In the genomic region with DNA sequence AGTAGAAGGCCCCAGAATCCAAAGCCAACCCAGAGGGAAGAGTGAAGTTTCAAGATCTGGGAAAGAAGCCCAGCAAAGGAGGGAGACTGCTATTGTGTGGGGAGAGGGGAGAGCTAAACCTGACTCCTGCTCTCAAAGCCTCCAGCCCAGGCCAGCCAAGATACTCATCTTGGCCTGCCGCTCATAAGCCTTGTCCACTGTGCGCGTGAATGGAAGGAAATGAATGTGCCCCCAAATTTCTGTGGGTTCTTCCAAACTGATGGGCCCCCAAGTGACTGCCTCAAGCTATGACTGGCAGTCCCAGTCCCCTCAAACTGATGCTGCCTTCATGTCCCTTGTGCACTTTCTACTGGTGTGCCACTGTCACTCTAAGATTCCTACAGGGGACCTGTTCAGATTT, we compare ENCODE assay signal across 10 cellular contexts. TPM values are rescaled to one million over a fixed set of nuclear protein-coding genes. Genes with fewer than 3 reads are reported as not detected.
DNase-seq lines count a peak whose midpoint lies in the region; ATAC-seq and TF ChIP-seq lines count a peak whose summit lies in the region.
"Had no signal": no experiment of that assay in that cellular context is flagged by ENCODE, and none has a peak within 500 bp of the region (broad histone marks: within the 10 kb centered on the region; RNA-seq: fewer than 3 reads in every experiment).

No MANE protein-coding gene starts in this region.

- no peak for TF ChIP-seq CTCF in upper lobe of left lung (IDR thresholded peaks at IDR 0.05)

- H3K4me1 ChIP-seq in duodenal mucosa (ENCODE audit: control insufficient read depth in 1 of 2, insufficient read depth in 2 of 2, low read length in 2 of 2) (peaks cover 43 to 50% of the 10 kb centered on the region in 2 donors), muscle layer of colon (ENCODE audit: insufficient read depth, low read length) (peaks cover 22% of the 10 kb centered on the region), upper lobe of left lung (peaks cover 44 to 59% (median 50%) of the 10 kb centered on the region in 4 donors)

- H3K27ac Mint-ChIP-seq in activated naive CD4-positive, alpha-beta T cell treated with anti-CD3 and anti-CD28 coated beads, Interleukin-2, amount 10 ng/mL, durations not matched to agents 7 days and 5 days = no peak overlapping the region
- no peak overlapping the region for H3K27ac Mint-ChIP-seq in stimulated activated memory B cell treated with anti-CD40 and anti-IgM and Interleukin-4, amounts not matched to agents 10 μg/mL and 1 μg/mL and 100 μg/mL, for 72 hours
- H3K27ac Mint-ChIP-seq: memory B cell had no signal

- TF ChIP-seq POLR2A in upper lobe of left lung (IDR thresholded peaks at IDR 0.05) = no peak

- 38 to 47% methylated on average over 3 of the region's 3 CpGs for WGBS in upper lobe of left lung, 2 donors

- H3K27ac ChIP-seq in duodenal mucosa (ENCODE audit: low read depth, low read length) (no peak overlapping the region), muscle layer of colon (ENCODE audit: low read depth, low read length) (peak overlapping the region; percentile 17), upper lobe of left lung (peak overlapping the region in 3 of 4 donors; percentile 88 to 97 (median 88))

- ATAC-seq in upper lobe of left lung (ENCODE audit: low FRiP score in 2 of 2) = no peak
- ATAC-seq in stimulated activated memory B cell treated with anti-CD40 and anti-IgM and Interleukin-4, amounts not matched to agents 10 μg/mL and 1 μg/mL and 100 μg/mL, for 72 hours = no peak

- peaks cover 11% of the 10 kb centered on the region for H3K4me1 Mint-ChIP-seq in activated naive CD4-positive, alpha-beta T cell treated with anti-CD3 and anti-CD28 coated beads, Interleukin-2, amount 10 ng/mL, durations not matched to agents 7 days and 5 days
- peaks cover 21% of the 10 kb centered on the region for H3K4me1 Mint-ChIP-seq in stimulated activated memory B cell treated with anti-CD40 and anti-IgM and Interleukin-4, amounts not matched to agents 10 μg/mL and 1 μg/mL and 100 μg/mL, for 72 hours

- H3K27me3 ChIP-seq in duodenal mucosa (ENCODE audit: control insufficient read depth in 1 of 2, insufficient read depth in 2 of 2, low read length in 2 of 2) (no peaks in the 10 kb centered on the region), muscle layer of colon (ENCODE audit: control insufficient read depth in 1 of 2, insufficient read depth in 2 of 2, low read length in 2 of 2) (no peaks in the 10 kb centered on the region), upper lobe of left lung (no peaks in the 10 kb centered on the region)

- H3K4me3 Mint-ChIP-seq in activated naive CD4-positive, alpha-beta T cell treated with anti-CD3 and anti-CD28 coated beads, Interleukin-2, amount 10 ng/mL, durations not matched to agents 7 days and 5 days = peak overlapping the region; percentile 16
- H3K4me3 Mint-ChIP-seq in stimulated activated memory B cell treated with anti-CD40 and anti-IgM and Interleukin-4, amounts not matched to agents 10 μg/mL and 1 μg/mL and 100 μg/mL, for 72 hours = no peak overlapping the region

- peaks cover 86% of the 10 kb centered on the region for H3K27me3 Mint-ChIP-seq in activated naive CD4-positive, alpha-beta T cell treated with anti-CD3 and anti-CD28 coated beads, Interleukin-2, amount 10 ng/mL, durations not matched to agents 7 days and 5 days
- no peaks in the 10 kb centered on the region for H3K27me3 Mint-ChIP-seq in stimulated activated memory B cell treated with anti-CD40 and anti-IgM and Interleukin-4, amounts not matched to agents 10 μg/mL and 1 μg/mL and 100 μg/mL, for 72 hours

- peak overlapping the region; percentile 68 to 88 for H3K9ac ChIP-seq in duodenal mucosa (ENCODE audit: low read depth in 1 of 2, low read length in 2 of 2)
- H3K9ac ChIP-seq in muscle layer of colon (ENCODE audit: low read length) = no peak overlapping the region

- H3K36me3 ChIP-seq in duodenal mucosa (ENCODE audit: control insufficient read depth in 1 of 2, insufficient read depth in 2 of 2, low read length in 2 of 2) = no peaks in the 10 kb centered on the region
- H3K36me3 ChIP-seq in muscle layer of colon (ENCODE audit: insufficient read depth, low read length) = no peaks in the 10 kb centered on the region
- peaks cover 0 to 9% (median 0%) of the 10 kb centered on the region in 4 donors for H3K36me3 ChIP-seq in upper lobe of left lung

- H3K36me3 Mint-ChIP-seq in activated naive CD4-positive, alpha-beta T cell treated with anti-CD3 and anti-CD28 coated beads, Interleukin-2, amount 10 ng/mL, durations not matched to agents 7 days and 5 days = no peaks in the 10 kb centered on the region
- H3K36me3 Mint-ChIP-seq in stimulated activated memory B cell treated with anti-CD40 and anti-IgM and Interleukin-4, amounts not matched to agents 10 μg/mL and 1 μg/mL and 100 μg/mL, for 72 hours = no peaks in the 10 kb centered on the region
- H3K36me3 Mint-ChIP-seq: memory B cell had no signal

- TF ChIP-seq EP300 in upper lobe of left lung (IDR thresholded peaks at IDR 0.05) = no peak

- no peak for DNase-seq in activated naive CD4-positive, alpha-beta T cell treated with anti-CD3 and anti-CD28 coated beads, Interleukin-2, amount 10 ng/mL, durations not matched to agents 7 days and 5 days
- DNase-seq in activated naive CD4-positive, alpha-beta T cell treated with anti-CD3 and anti-CD28 coated beads, Interleukin-2, amount 50 U/mL, for 16 hours = no peak
- DNase-seq in upper lobe of left lung (no peak), NCI-H526 treated with DMSO at 0.1 percent for 48 hours (lab: John Stamatoyannopoulos, UW) (no peak), AML-193 (lab: John Stamatoyannopoulos, UW) (no peak)
- DNase-seq: cerebellar nuclear complex had no signal

- H3K9me3 Mint-ChIP-seq in activated naive CD4-positive, alpha-beta T cell treated with anti-CD3 and anti-CD28 coated beads, Interleukin-2, amount 10 ng/mL, durations not matched to agents 7 days and 5 days = no peaks in the 10 kb centered on the region
- H3K9me3 Mint-ChIP-seq in stimulated activated memory B cell treated with anti-CD40 and anti-IgM and Interleukin-4, amounts not matched to agents 10 μg/mL and 1 μg/mL and 100 μg/mL, for 72 hours = no peaks in the 10 kb centered on the region
- H3K9me3 Mint-ChIP-seq: memory B cell had no signal

- H3K9me3 ChIP-seq in duodenal mucosa (ENCODE audit: control insufficient read depth in 1 of 2, low read length in 2 of 2) (no peaks in the 10 kb centered on the region), muscle layer of colon (ENCODE audit: low read length) (no peaks in the 10 kb centered on the region), upper lobe of left lung (no peaks in the 10 kb centered on the region)

- H3K4me3 ChIP-seq in duodenal mucosa (ENCODE audit: low read depth in 1 of 2, low read length in 2 of 2) = peak overlapping the region; percentile 86 to 89
- H3K4me3 ChIP-seq in muscle layer of colon (ENCODE audit: low read depth in 1 of 2, low read length in 2 of 2) = peak overlapping the region in 1 of 2 donors; percentile 25
- H3K4me3 ChIP-seq in upper lobe of left lung = peak overlapping the region; percentile 72 to 94 (median 82)

- CTCF ChIA-PET in activated naive CD4-positive, alpha-beta T cell treated with anti-CD3 and anti-CD28 coated beads, Interleukin-2, amount 10 ng/mL, durations not matched to agents 7 days and 5 days (lab: Charles Lee) = interaction anchor here (1.2 to 2.6 kb wide), 3 partner anchors 110 to 220 kb away, joined by 3 to 11 read pairs (median 4); no protein-coding TSS in a partner anchor

RNA-seq across cellular contexts. Expression of a gene that starts 2.0 kb away (rescaled TPM):
- total RNA-seq in upper lobe of left lung = 100 to 1,000 TPM in 3 of 6 donors, 10 to 100 TPM in 3; 77.5 to 150 (median 101) TPM
